1 cellular context compared by ENCODE assay signal in the genomic region with DNA sequence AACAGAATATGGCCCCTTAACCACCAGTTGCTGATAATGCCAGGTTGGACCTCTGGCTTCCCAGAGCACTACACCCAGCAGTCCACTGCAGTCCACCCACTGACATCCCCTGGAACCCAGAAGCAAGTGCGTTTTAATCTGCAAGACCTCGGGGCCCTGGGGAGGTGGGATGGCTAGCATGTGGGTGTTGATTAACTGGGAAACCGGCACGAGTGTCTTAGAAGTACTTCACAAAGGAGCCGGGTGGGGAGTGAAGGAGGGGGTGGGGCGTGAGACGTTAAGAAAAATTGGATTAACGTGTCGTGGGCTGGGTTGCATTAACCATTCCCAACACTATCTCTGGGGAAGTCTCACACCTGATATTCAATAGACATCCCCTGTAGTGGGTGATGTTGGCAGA.
TF ChIP-seq lines count a peak whose summit lies in the region.

No MANE protein-coding gene starts in this region.

TF ChIP-seq in HepG2, 621 proteins besides CTCF, POLR2A, EP300 and RAD21:
- TF ChIP-seq ISL2 (CRISPR knock-in tag; IDR thresholded peaks at IDR 0.05) (no peak), KDM3A (CRISPR knock-in tag; IDR thresholded peaks at IDR 0.05; ENCODE audit: low read depth) (no peak), ERF (CRISPR knock-in tag; IDR thresholded peaks at IDR 0.05) (no peak), ZBTB38 (CRISPR knock-in tag; IDR thresholded peaks at IDR 0.05) (no peak), FOXO1 (CRISPR knock-in tag; IDR thresholded peaks at IDR 0.05) (no peak), SMAD3 (CRISPR knock-in tag; IDR thresholded peaks at IDR 0.05) (no peak), POLR2AphosphoS2 (IDR thresholded peaks at IDR 0.05; ENCODE audit: low read depth, low read length) (no peak), SMAD1 (CRISPR knock-in tag; IDR thresholded peaks at IDR 0.05; ENCODE audit: borderline replicate concordance, low read depth) (no peak)
- TF ChIP-seq, protein P1, sequence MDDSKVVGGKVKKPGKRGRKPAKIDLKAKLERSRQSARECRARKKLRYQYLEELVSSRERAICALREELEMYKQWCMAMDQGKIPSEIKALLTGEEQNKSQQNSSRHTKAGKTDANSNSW (CRISPR knock-in tag; IDR thresholded peaks at IDR 0.05; ENCODE audit: borderline replicate concordance) = no peak
